Comparison of ENCODE assay signal across 9 cellular contexts in the genomic region with DNA sequence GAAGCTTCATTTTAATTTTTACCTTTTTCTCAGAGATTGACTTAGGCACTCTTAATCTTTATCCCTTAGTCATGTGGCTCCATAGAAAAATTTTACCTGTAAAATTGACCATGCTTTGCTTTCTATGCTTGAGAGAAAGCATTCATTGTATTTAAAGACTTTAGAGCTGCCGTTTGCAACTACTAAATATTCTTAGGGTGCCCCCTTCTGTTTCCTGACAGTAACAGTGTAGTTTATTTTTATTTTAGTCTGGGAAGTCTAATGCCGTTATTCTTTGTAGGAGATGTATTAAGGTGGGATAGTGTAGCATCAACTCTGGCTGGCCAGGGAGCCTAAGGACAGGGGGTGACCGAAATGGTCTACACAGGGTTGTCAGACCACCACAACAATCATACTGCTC.
DNase-seq lines count a peak whose midpoint lies in the region; ATAC-seq and TF ChIP-seq lines count a peak whose summit lies in the region.
"Had no signal": no experiment of that assay in that cellular context is flagged by ENCODE, and none has a peak within 500 bp of the region (broad histone marks: within the 10 kb centered on the region; RNA-seq: fewer than 3 reads in every experiment).

No MANE protein-coding gene starts in this region.

- peak; percentile 49; the same call in 1 of the 2 replicates for TF ChIP-seq CTCF in HFFc6 (IDR thresholded peaks at IDR 0.05)

- DNase-seq in AG08395 (ENCODE audit: low spot score) (peak; percentile 10), HFFc6 (peak; percentile 23), RKO (ENCODE audit: low spot score) (peak; percentile 36), hepatic stellate cell (ENCODE audit: low spot score) (peak; percentile 7)
- DNase-seq: activated naive CD8-positive, alpha-beta T cell treated with anti-CD3 and anti-CD28 coated beads, Interleukin-2, amount 10 ng/mL, durations not matched to agents 7 days and 5 days had no signal

- H3K27me3 Mint-ChIP-seq in HFFc6 (ENCODE audit: insufficient read depth), result no peaks in the 10 kb centered on the region; the same call in 1 of the 2 replicates
- H3K27me3 Mint-ChIP-seq: activated naive CD8-positive, alpha-beta T cell treated with anti-CD3 and anti-CD28 coated beads, Interleukin-2, amount 10 ng/mL, durations not matched to agents 7 days and 5 days had no signal

- H3K4me3 Mint-ChIP-seq in HFFc6, result no peak overlapping the region
- H3K4me3 Mint-ChIP-seq: activated naive CD8-positive, alpha-beta T cell treated with anti-CD3 and anti-CD28 coated beads, Interleukin-2, amount 10 ng/mL, durations not matched to agents 7 days and 5 days had no signal

- peaks cover 7% of the 10 kb centered on the region for H3K9me3 Mint-ChIP-seq in HFFc6
- H3K9me3 Mint-ChIP-seq: activated naive CD8-positive, alpha-beta T cell treated with anti-CD3 and anti-CD28 coated beads, Interleukin-2, amount 10 ng/mL, durations not matched to agents 7 days and 5 days had no signal

- H3K27ac Mint-ChIP-seq in HFFc6, result no peak overlapping the region
- H3K27ac Mint-ChIP-seq: activated naive CD8-positive, alpha-beta T cell treated with anti-CD3 and anti-CD28 coated beads, Interleukin-2, amount 10 ng/mL, durations not matched to agents 7 days and 5 days had no signal

- H3K36me3 Mint-ChIP-seq in HFFc6 (ENCODE audit: low read depth), result no peaks in the 10 kb centered on the region
- H3K36me3 Mint-ChIP-seq: activated naive CD8-positive, alpha-beta T cell treated with anti-CD3 and anti-CD28 coated beads, Interleukin-2, amount 10 ng/mL, durations not matched to agents 7 days and 5 days had no signal

- H3K4me1 Mint-ChIP-seq in HFFc6 (ENCODE audit: low read depth), result no peaks in the 10 kb centered on the region
- H3K4me1 Mint-ChIP-seq: activated naive CD8-positive, alpha-beta T cell treated with anti-CD3 and anti-CD28 coated beads, Interleukin-2, amount 10 ng/mL, durations not matched to agents 7 days and 5 days had no signal

- ATAC-seq in GM19023 (IDR thresholded peaks at IDR 0.05; ENCODE audit: unreplicated experiment) (no peak), HG03097 (IDR thresholded peaks at IDR 0.05; ENCODE audit: low FRiP score, unreplicated experiment) (no peak), HG03039 (IDR thresholded peaks at IDR 0.05; ENCODE audit: unreplicated experiment) (no peak), GM19452 (IDR thresholded peaks at IDR 0.05; ENCODE audit: unreplicated experiment) (no peak)
